ENCODE assay signal across 3 cellular contexts in genomic region chr1:45716700-45717099, GRCh38.
A peak's percentile ranks its signal among the peaks of the same experiment; 100 is the strongest.
TF ChIP-seq lines count a peak whose summit lies in the region.

No MANE protein-coding gene starts in this region.

TF ChIP-seq in A549, 52 proteins besides CTCF, POLR2A, EP300 and RAD21:
- no peak for TF ChIP-seq BHLHE40 (IDR thresholded peaks at IDR 0.05; ENCODE audit: low read depth, low read length)
- TF ChIP-seq MAFK (IDR thresholded peaks at IDR 0.05; ENCODE audit: partially characterized antibody), result peak; percentile 24

TF ChIP-seq in IMR-90, 13 proteins besides CTCF, POLR2A, EP300 and RAD21:
- TF ChIP-seq USF2 (IDR thresholded peaks at IDR 0.05; ENCODE audit: low read depth, low read length) (no peak), MAFK (IDR thresholded peaks at IDR 0.05; ENCODE audit: low read depth, low read length) (peak; percentile 45; the same call in 1 of the 2 replicates)
TF ChIP-seq in IMR-90: peak in this region for 1.

TF ChIP-seq in WTC11, 78 proteins besides CTCF, POLR2A, EP300 and RAD21:
- no peak for TF ChIP-seq CDX4 (CRISPR knock-in tag; IDR thresholded peaks at IDR 0.05; ENCODE audit: borderline replicate concordance)
- no peak for TF ChIP-seq GTF2I (CRISPR knock-in tag; conservative IDR thresholded peaks at IDR 0.05)
- no peak for TF ChIP-seq ERG (CRISPR knock-in tag; IDR thresholded peaks at IDR 0.05)
- TF ChIP-seq E2F1 (CRISPR knock-in tag; IDR thresholded peaks at IDR 0.05), result no peak
- TF ChIP-seq ZNF671 (CRISPR knock-in tag; IDR thresholded peaks at IDR 0.05), result no peak
- TF ChIP-seq ATF1 (CRISPR knock-in tag; IDR thresholded peaks at IDR 0.05), result no peak
- no peak for TF ChIP-seq ETV6 (CRISPR knock-in tag; IDR thresholded peaks at IDR 0.05)
- TF ChIP-seq GRHL2 (CRISPR knock-in tag; IDR thresholded peaks at IDR 0.05; ENCODE audit: insufficient replicate concordance, severe bottlenecking), result no peak
- no peak for TF ChIP-seq MAX (CRISPR knock-in tag; IDR thresholded peaks at IDR 0.05)
- TF ChIP-seq PRRX2 (CRISPR knock-in tag; IDR thresholded peaks at IDR 0.05), result no peak
- TF ChIP-seq ZNF121 (CRISPR knock-in tag; IDR thresholded peaks at IDR 0.05), result no peak
TF ChIP-seq in WTC11: peak in this region for 0.
